ENCODE assay signal across 2 cellular contexts in the genomic region with DNA sequence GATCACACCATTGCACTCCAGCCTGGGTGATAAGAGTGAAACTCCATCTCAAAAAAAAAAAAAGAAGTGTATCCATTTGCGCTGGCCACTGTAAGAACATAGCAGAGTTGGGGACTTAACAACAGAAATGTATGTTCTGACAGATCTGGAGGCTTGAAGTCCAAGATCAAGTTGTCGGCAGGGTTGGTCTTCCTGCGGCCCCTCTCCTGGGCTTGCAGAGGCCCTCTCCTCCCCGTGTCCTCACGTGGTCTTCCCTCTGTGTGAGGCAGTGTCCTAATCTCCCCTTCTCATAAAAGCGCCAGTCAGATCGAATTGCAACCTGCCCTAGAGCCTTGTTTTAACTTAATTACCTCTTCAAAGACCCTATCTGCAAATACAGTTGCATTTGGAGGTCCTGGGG.
TF ChIP-seq lines count a peak whose summit lies in the region.

No MANE protein-coding gene starts in this region.

TF ChIP-seq in HEK293T, 16 proteins besides CTCF, POLR2A, EP300 and RAD21 (continued from another document):
- TF ChIP-seq L3MBTL2 (conservative IDR thresholded peaks at IDR 0.05) (peak; percentile 74), ELF4 (IDR thresholded peaks at IDR 0.05) (no peak), CTBP1 (IDR thresholded peaks at IDR 0.05; ENCODE audit: borderline replicate concordance) (no peak)
TF ChIP-seq in HEK293T: peak in this region for 2.

TF ChIP-seq in K562, 482 proteins besides CTCF, POLR2A, EP300 and RAD21 (continued from another document):
- TF ChIP-seq, protein P1, sequence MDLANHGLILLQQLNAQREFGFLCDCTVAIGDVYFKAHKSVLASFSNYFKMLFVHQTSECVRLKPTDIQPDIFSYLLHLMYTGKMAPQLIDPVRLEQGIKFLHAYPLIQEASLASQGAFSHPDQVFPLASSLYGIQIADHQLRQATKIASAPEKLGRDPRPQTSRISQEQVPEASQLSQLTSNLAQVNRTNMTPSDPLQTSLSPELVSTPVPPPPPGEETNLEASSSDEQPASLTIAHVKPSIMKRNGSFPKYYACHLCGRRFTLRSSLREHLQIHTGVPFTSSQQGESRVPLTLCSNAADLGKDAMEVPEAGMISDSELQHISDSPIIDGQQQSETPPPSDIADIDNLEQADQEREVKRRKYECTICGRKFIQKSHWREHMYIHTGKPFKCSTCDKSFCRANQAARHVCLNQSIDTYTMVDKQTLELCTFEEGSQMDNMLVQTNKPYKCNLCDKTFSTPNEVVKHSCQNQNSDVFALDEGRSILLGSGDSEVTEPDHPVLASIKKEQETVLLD (IDR thresholded peaks at IDR 0.05), result no peak
- no peak for TF ChIP-seq ZBTB8A (IDR thresholded peaks at IDR 0.05; ENCODE audit: partially characterized antibody)
- TF ChIP-seq, protein P2, sequence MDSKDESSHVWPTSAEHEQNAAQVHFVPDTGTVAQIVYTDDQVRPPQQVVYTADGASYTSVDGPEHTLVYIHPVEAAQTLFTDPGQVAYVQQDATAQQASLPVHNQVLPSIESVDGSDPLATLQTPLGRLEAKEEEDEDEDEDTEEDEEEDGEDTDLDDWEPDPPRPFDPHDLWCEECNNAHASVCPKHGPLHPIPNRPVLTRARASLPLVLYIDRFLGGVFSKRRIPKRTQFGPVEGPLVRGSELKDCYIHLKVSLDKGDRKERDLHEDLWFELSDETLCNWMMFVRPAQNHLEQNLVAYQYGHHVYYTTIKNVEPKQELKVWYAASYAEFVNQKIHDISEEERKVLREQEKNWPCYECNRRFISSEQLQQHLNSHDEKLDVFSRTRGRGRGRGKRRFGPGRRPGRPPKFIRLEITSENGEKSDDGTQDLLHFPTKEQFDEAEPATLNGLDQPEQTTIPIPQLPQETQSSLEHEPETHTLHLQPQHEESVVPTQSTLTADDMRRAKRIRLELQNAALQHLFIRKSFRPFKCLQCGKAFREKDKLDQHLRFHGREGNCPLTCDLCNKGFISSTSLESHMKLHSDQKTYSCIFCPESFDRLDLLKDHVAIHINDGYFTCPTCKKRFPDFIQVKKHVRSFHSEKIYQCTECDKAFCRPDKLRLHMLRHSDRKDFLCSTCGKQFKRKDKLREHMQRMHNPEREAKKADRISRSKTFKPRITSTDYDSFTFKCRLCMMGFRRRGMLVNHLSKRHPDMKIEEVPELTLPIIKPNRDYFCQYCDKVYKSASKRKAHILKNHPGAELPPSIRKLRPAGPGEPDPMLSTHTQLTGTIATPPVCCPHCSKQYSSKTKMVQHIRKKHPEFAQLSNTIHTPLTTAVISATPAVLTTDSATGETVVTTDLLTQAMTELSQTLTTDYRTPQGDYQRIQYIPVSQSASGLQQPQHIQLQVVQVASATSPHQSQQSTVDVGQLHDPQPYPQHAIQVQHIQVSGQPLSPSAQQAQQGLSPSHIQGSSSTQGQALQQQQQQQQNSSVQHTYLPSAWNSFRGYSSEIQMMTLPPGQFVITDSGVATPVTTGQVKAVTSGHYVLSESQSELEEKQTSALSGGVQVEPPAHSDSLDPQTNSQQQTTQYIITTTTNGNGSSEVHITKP (IDR thresholded peaks at IDR 0.05; ENCODE audit: partially characterized antibody), result peak; percentile 91
